Comparison of ENCODE assay signal across 1 cellular context in the genomic region with DNA sequence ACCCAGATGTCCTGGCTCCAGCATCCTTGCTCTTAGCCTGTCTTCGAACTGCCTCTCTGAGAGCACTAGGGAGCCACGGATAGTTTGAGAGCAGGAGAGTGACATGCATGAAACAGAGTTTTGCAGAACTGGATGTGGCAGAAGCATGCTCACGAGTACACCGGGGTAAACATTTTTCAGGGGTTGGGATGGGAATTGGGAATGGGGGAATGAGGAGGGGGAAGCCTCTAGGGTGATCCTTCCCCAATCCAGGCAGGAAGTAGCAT.
TF ChIP-seq lines count a peak whose summit lies in the region.

No MANE protein-coding gene starts in this region.

TF ChIP-seq in HepG2, 621 proteins besides CTCF, POLR2A, EP300 and RAD21 (continued from another document):
- TF ChIP-seq YY1 (IDR thresholded peaks at IDR 0.05; ENCODE audit: insufficient read depth, insufficient replicate concordance, low read depth, low read length) (no peak), REXO4 (CRISPR knock-in tag; IDR thresholded peaks at IDR 0.05; ENCODE audit: borderline replicate concordance) (no peak), ZNF609 (CRISPR knock-in tag; IDR thresholded peaks at IDR 0.05; ENCODE audit: borderline replicate concordance) (no peak), ZNF33A (CRISPR knock-in tag; IDR thresholded peaks at IDR 0.05; ENCODE audit: borderline replicate concordance) (no peak), ZNF790 (CRISPR knock-in tag; IDR thresholded peaks at IDR 0.05; ENCODE audit: borderline replicate concordance) (no peak), ZMYM3 (CRISPR knock-in tag; IDR thresholded peaks at IDR 0.05) (peak; percentile 94), ZBTB43 (CRISPR knock-in tag; conservative IDR thresholded peaks at IDR 0.05) (no peak), RCOR2 (CRISPR knock-in tag; IDR thresholded peaks at IDR 0.05) (0 out of 2 replicates have a peak, but pooled peaks have one; percentile 26), ZZZ3 (CRISPR knock-in tag; IDR thresholded peaks at IDR 0.05; ENCODE audit: borderline replicate concordance) (no peak), KDM1A (CRISPR knock-in tag; IDR thresholded peaks at IDR 0.05) (0 out of 2 replicates have a peak, but pooled peaks have one; percentile 54), ZNF781 (CRISPR knock-in tag; IDR thresholded peaks at IDR 0.05; ENCODE audit: borderline replicate concordance, not compliant biosample characterization) (peak; percentile 17), FOXK2 (IDR thresholded peaks at IDR 0.05) (no peak), RAD51 (IDR thresholded peaks at IDR 0.05; ENCODE audit: borderline replicate concordance) (no peak)
- TF ChIP-seq, protein P1, sequence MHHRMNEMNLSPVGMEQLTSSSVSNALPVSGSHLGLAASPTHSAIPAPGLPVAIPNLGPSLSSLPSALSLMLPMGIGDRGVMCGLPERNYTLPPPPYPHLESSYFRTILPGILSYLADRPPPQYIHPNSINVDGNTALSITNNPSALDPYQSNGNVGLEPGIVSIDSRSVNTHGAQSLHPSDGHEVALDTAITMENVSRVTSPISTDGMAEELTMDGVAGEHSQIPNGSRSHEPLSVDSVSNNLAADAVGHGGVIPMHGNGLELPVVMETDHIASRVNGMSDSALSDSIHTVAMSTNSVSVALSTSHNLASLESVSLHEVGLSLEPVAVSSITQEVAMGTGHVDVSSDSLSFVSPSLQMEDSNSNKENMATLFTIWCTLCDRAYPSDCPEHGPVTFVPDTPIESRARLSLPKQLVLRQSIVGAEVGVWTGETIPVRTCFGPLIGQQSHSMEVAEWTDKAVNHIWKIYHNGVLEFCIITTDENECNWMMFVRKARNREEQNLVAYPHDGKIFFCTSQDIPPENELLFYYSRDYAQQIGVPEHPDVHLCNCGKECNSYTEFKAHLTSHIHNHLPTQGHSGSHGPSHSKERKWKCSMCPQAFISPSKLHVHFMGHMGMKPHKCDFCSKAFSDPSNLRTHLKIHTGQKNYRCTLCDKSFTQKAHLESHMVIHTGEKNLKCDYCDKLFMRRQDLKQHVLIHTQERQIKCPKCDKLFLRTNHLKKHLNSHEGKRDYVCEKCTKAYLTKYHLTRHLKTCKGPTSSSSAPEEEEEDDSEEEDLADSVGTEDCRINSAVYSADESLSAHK (CRISPR knock-in tag; IDR thresholded peaks at IDR 0.05; ENCODE audit: borderline replicate concordance), result no peak
- TF ChIP-seq, protein P2, sequence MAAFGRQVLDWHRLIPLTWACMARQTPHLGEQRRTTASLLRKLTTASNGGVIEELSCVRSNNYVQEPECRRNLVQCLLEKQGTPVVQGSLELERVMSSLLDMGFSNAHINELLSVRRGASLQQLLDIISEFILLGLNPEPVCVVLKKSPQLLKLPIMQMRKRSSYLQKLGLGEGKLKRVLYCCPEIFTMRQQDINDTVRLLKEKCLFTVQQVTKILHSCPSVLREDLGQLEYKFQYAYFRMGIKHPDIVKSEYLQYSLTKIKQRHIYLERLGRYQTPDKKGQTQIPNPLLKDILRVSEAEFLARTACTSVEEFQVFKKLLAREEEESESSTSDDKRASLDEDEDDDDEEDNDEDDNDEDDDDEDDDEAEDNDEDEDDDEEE (CRISPR knock-in tag; IDR thresholded peaks at IDR 0.05), result no peak
